ENCODE assay signal across 16 cellular contexts in the genomic region with DNA sequence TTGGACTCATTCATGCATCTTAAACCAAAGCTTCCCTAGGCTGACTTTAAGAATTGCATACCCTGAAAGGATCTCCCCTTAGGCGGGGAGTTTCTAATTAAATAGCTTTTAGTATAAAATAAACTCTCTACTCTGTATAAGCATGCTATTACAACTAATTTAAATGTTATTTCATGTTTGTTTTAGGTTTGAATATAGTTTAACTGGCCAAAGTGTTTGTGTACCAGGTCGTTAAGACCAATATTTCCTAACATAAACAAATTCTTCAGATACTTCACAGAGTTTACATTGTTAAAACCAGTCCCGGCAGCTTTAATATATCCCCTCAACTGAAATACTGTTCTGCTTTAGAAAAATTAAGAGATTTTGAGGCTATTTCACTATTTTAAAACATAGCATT. TPM values are rescaled to one million over a fixed set of nuclear protein-coding genes. Genes with fewer than 3 reads are reported as not detected.
A peak's percentile ranks its signal among the peaks of the same experiment; 100 is the strongest.
DNase-seq lines count a peak whose midpoint lies in the region; ATAC-seq, FAIRE-seq and TF ChIP-seq lines count a peak whose summit lies in the region.
"Had no signal": no experiment of that assay in that cellular context is flagged by ENCODE, and none has a peak within 500 bp of the region (broad histone marks: within the 10 kb centered on the region; RNA-seq: fewer than 3 reads in every experiment).

No MANE protein-coding gene starts in this region.

- peaks cover 56% of the 10 kb centered on the region for H3K27me3 Mint-ChIP-seq in activated T-helper 17 cell treated with anti-CD3 and anti-CD28 coated beads, Interleukin-2, amount 50 U/mL, for 72 hours
- H3K27me3 Mint-ChIP-seq in activated naive CD8-positive, alpha-beta T cell treated with anti-CD3 and anti-CD28 coated beads, Interleukin-2, amount 50 U/mL, for 24 hours = peaks cover 74% of the 10 kb centered on the region

- DNase-seq in bronchial epithelial cell (ENCODE audit: low read depth) (peak; percentile 22), upper lobe of right lung (no peak)
- no peak for DNase-seq in activated naive CD8-positive, alpha-beta T cell treated with anti-CD3 and anti-CD28 coated beads, Interleukin-2, amount 50 U/mL, for 24 hours
- DNase-seq: activated CD4-positive, alpha-beta T cell treated with anti-CD3 and anti-CD28 coated beads, Interleukin-2, amount 50 U/mL, for 4 hours; amygdala; CD8-positive, alpha-beta T cell; cortex of kidney; NCI-H345 had no signal

- H3K27me3 ChIP-seq in HUES48 (ENCODE audit: control insufficient read depth, insufficient read depth, low read length) (peaks cover 28% of the 10 kb centered on the region), bronchial epithelial cell (ENCODE audit: control insufficient read depth, insufficient read depth, low read length) (no peaks in the 10 kb centered on the region), muscle layer of colon (ENCODE audit: control insufficient read depth in 1 of 2, insufficient read depth in 2 of 2, low read length in 2 of 2) (no peaks in the 10 kb centered on the region), upper lobe of right lung (no peaks in the 10 kb centered on the region)

- no peaks in the 10 kb centered on the region for H3K9me3 Mint-ChIP-seq in activated T-helper 17 cell treated with anti-CD3 and anti-CD28 coated beads, Interleukin-2, amount 50 U/mL, for 72 hours
- H3K9me3 Mint-ChIP-seq in activated naive CD8-positive, alpha-beta T cell treated with anti-CD3 and anti-CD28 coated beads, Interleukin-2, amount 50 U/mL, for 24 hours = no peaks in the 10 kb centered on the region
- H3K9me3 Mint-ChIP-seq: activated T-helper 1 cell treated with anti-CD3 and anti-CD28 coated beads, Interleukin-12 subunit alpha, Interleukin-12 subunit beta, Interleukin-2, Interleukin-4 antibody, amounts not matched to agents 30 ng/mL and 10 ng/mL and 1 ng/mL, durations not matched to agents 14 hours and 24 hours and 36 hours; CD8-positive, alpha-beta T cell; memory B cell had no signal

- peaks cover 10% of the 10 kb centered on the region for H3K4me1 Mint-ChIP-seq in activated T-helper 17 cell treated with anti-CD3 and anti-CD28 coated beads, Interleukin-2, amount 50 U/mL, for 72 hours
- H3K4me1 Mint-ChIP-seq in activated naive CD8-positive, alpha-beta T cell treated with anti-CD3 and anti-CD28 coated beads, Interleukin-2, amount 50 U/mL, for 24 hours = peaks cover 9% of the 10 kb centered on the region

- no peak for FAIRE-seq in bronchial epithelial cell (lab: Jason Lieb, UNC)

- H3K27ac ChIP-seq in HUES48 (ENCODE audit: low read depth, low read length) (no peak overlapping the region), muscle layer of colon (ENCODE audit: low read depth, low read length) (peak overlapping the region; percentile 84), upper lobe of right lung (no peak overlapping the region)
- H3K27ac ChIP-seq: thoracic aorta had no signal

- H3K36me3 ChIP-seq in HUES48 (ENCODE audit: control insufficient read depth, insufficient read depth, low read length) = no peaks in the 10 kb centered on the region
- H3K36me3 ChIP-seq in bronchial epithelial cell (ENCODE audit: control insufficient read depth, insufficient read depth, low read length) = no peaks in the 10 kb centered on the region
- H3K36me3 ChIP-seq in muscle layer of colon (ENCODE audit: insufficient read depth, low read length) = no peaks in the 10 kb centered on the region
- H3K36me3 ChIP-seq in upper lobe of right lung = no peaks in the 10 kb centered on the region
- H3K36me3 ChIP-seq: thoracic aorta had no signal

- no peak for ATAC-seq in upper lobe of right lung
- ATAC-seq in GM21360 (IDR thresholded peaks at IDR 0.05; ENCODE audit: unreplicated experiment) = no peak
- no peak for ATAC-seq in activated T-helper 17 cell treated with anti-CD3 and anti-CD28 coated beads, Interleukin-2, amount 50 U/mL, for 72 hours (replicated peaks)
- ATAC-seq in activated naive CD8-positive, alpha-beta T cell treated with anti-CD3 and anti-CD28 coated beads, Interleukin-2, amount 50 U/mL, for 24 hours = no peak
- ATAC-seq: CD8-positive, alpha-beta T cell had no signal

- H3K36me3 Mint-ChIP-seq in activated T-helper 17 cell treated with anti-CD3 and anti-CD28 coated beads, Interleukin-2, amount 50 U/mL, for 72 hours (ENCODE audit: low read depth) = peaks cover 6% of the 10 kb centered on the region
- H3K36me3 Mint-ChIP-seq in activated naive CD8-positive, alpha-beta T cell treated with anti-CD3 and anti-CD28 coated beads, Interleukin-2, amount 50 U/mL, for 24 hours (ENCODE audit: low read depth) = no peaks in the 10 kb centered on the region
- H3K36me3 Mint-ChIP-seq: CD8-positive, alpha-beta T cell had no signal

- H3K4me3 ChIP-seq in HUES48 (ENCODE audit: low read depth, low read length) = peak overlapping the region; percentile 97
- no peak overlapping the region for H3K4me3 ChIP-seq in bronchial epithelial cell (ENCODE audit: low read depth, low read length)
- H3K4me3 ChIP-seq in muscle layer of colon (ENCODE audit: low read depth in 1 of 2, low read length in 2 of 2) = peak overlapping the region in 1 of 2 donors; percentile 92
- peak overlapping the region; percentile 77 for H3K4me3 ChIP-seq in upper lobe of right lung

- intact Hi-C loops in upper lobe of right lung (cut with DNase I) = no loop called here

- H3K9ac ChIP-seq in HUES48 (ENCODE audit: low read depth, low read length) (no peak overlapping the region), muscle layer of colon (ENCODE audit: low read length) (no peak overlapping the region)

- no peak overlapping the region for H3K27ac Mint-ChIP-seq in activated T-helper 17 cell treated with anti-CD3 and anti-CD28 coated beads, Interleukin-2, amount 50 U/mL, for 72 hours
- H3K27ac Mint-ChIP-seq in activated naive CD8-positive, alpha-beta T cell treated with anti-CD3 and anti-CD28 coated beads, Interleukin-2, amount 50 U/mL, for 24 hours = no peak overlapping the region
- H3K27ac Mint-ChIP-seq: activated T-helper 1 cell treated with anti-CD3 and anti-CD28 coated beads, Interleukin-12 subunit alpha, Interleukin-12 subunit beta, Interleukin-2, Interleukin-4 antibody, amounts not matched to agents 30 ng/mL and 10 ng/mL and 1 ng/mL, durations not matched to agents 14 hours and 24 hours and 36 hours; CD8-positive, alpha-beta T cell; memory B cell had no signal

- TF ChIP-seq CTCF in bronchial epithelial cell (IDR thresholded peaks at IDR 0.05; ENCODE audit: insufficient read depth, low read length, severe bottlenecking) (no peak), upper lobe of right lung (IDR thresholded peaks at IDR 0.05) (no peak)

- H3K4me3 Mint-ChIP-seq in activated T-helper 17 cell treated with anti-CD3 and anti-CD28 coated beads, Interleukin-2, amount 50 U/mL, for 72 hours = no peak overlapping the region
- no peak overlapping the region for H3K4me3 Mint-ChIP-seq in activated naive CD8-positive, alpha-beta T cell treated with anti-CD3 and anti-CD28 coated beads, Interleukin-2, amount 50 U/mL, for 24 hours
- H3K4me3 Mint-ChIP-seq: CD8-positive, alpha-beta T cell; memory B cell had no signal

- H3K4me1 ChIP-seq in HUES48 (ENCODE audit: control insufficient read depth, insufficient read depth, low read length) (peaks cover 74% of the 10 kb centered on the region), muscle layer of colon (ENCODE audit: insufficient read depth, low read length) (peaks cover 58% of the 10 kb centered on the region), upper lobe of right lung (peaks cover 32% of the 10 kb centered on the region)

- no peaks in the 10 kb centered on the region for H3K9me3 ChIP-seq in HUES48 (ENCODE audit: control insufficient read depth, insufficient read depth, low read length)
- no peaks in the 10 kb centered on the region for H3K9me3 ChIP-seq in muscle layer of colon (ENCODE audit: low read length)
- no peaks in the 10 kb centered on the region for H3K9me3 ChIP-seq in upper lobe of right lung
- H3K9me3 ChIP-seq: thoracic aorta had no signal

RNA-seq across cellular contexts. Expression of gene GLI3, which starts 2.3 kb away (rescaled TPM):
- total RNA-seq in bronchial epithelial cell = 1.3 and 2.4 TPM in 2 replicates
- total RNA-seq in upper lobe of right lung = 17.5 TPM
- under 1 TPM; 0.17 to 0.74 TPM for total RNA-seq in activated T-helper 17 cell treated with anti-CD3 and anti-CD28 coated beads, Interleukin-2, amount 50 U/mL, for 72 hours
- total RNA-seq: activated T-helper 1 cell treated with anti-CD3 and anti-CD28 coated beads, Interleukin-12 subunit alpha, Interleukin-12 subunit beta, Interleukin-2, Interleukin-4 antibody, amounts not matched to agents 30 ng/mL and 10 ng/mL and 1 ng/mL, durations not matched to agents 14 hours and 24 hours and 36 hours; OCI-LY7 had no signal
